Comparison of ENCODE assay signal across 1 cellular context in genomic region chr15:64162478-64162868, GRCh38.
TF ChIP-seq lines count a peak whose summit lies in the region.

No MANE protein-coding gene starts in this region.

TF ChIP-seq in HepG2, 621 proteins besides CTCF, POLR2A, EP300 and RAD21 (continued from another document and continues in another):
- TF ChIP-seq ARID5B (CRISPR knock-in tag; IDR thresholded peaks at IDR 0.05) (no peak), ATF5 (CRISPR knock-in tag; IDR thresholded peaks at IDR 0.05; ENCODE audit: low read depth) (no peak), ATF1 (CRISPR knock-in tag; IDR thresholded peaks at IDR 0.05) (no peak), ZNF337 (CRISPR knock-in tag; IDR thresholded peaks at IDR 0.05; ENCODE audit: borderline replicate concordance, low read depth) (no peak), ZNF224 (CRISPR knock-in tag; IDR thresholded peaks at IDR 0.05) (no peak), HNF1A (IDR thresholded peaks at IDR 0.05; ENCODE audit: low read depth) (no peak), HNF1A (CRISPR knock-in tag; IDR thresholded peaks at IDR 0.05; ENCODE audit: borderline replicate concordance) (no peak), GZF1 (CRISPR knock-in tag; IDR thresholded peaks at IDR 0.05) (no peak), ARHGAP35 (CRISPR knock-in tag; IDR thresholded peaks at IDR 0.05; ENCODE audit: borderline replicate concordance) (0 out of 2 replicates have a peak, but pooled peaks have one; percentile 29), CREB3 (CRISPR knock-in tag; IDR thresholded peaks at IDR 0.05) (no peak), NRL (CRISPR knock-in tag; IDR thresholded peaks at IDR 0.05; ENCODE audit: borderline replicate concordance) (peak; percentile 43; the same call in 1 of the 2 replicates), KDM2A (CRISPR knock-in tag; IDR thresholded peaks at IDR 0.05; ENCODE audit: borderline replicate concordance, low read depth) (no peak), GABPB1 (CRISPR knock-in tag; IDR thresholded peaks at IDR 0.05) (no peak), KDM5A (IDR thresholded peaks at IDR 0.05; ENCODE audit: borderline replicate concordance, low read length) (peak; percentile 40; the same call in 1 of the 2 replicates), TRIM22 (IDR thresholded peaks at IDR 0.05) (no peak), MTF2 (CRISPR knock-in tag; IDR thresholded peaks at IDR 0.05; ENCODE audit: borderline replicate concordance) (no peak), STAT6 (CRISPR knock-in tag; IDR thresholded peaks at IDR 0.05; ENCODE audit: borderline replicate concordance) (no peak), ZIK1 (CRISPR knock-in tag; IDR thresholded peaks at IDR 0.05; ENCODE audit: borderline replicate concordance, low read depth) (no peak), ZFP36L2 (CRISPR knock-in tag; IDR thresholded peaks at IDR 0.05) (no peak), MAFK (conservative IDR thresholded peaks at IDR 0.05 in 1 of 2, IDR thresholded peaks at IDR 0.05 in 1 of 2; ENCODE audit: low read length in 2 of 2) (no peak), ZNF788 (CRISPR knock-in tag; IDR thresholded peaks at IDR 0.05; ENCODE audit: borderline replicate concordance) (no peak), YEATS2 (CRISPR knock-in tag; IDR thresholded peaks at IDR 0.05; ENCODE audit: borderline replicate concordance) (no peak), ELF1 (CRISPR knock-in tag; IDR thresholded peaks at IDR 0.05) (no peak), ZNF251 (CRISPR knock-in tag; IDR thresholded peaks at IDR 0.05) (no peak), MTF1 (CRISPR knock-in tag; IDR thresholded peaks at IDR 0.05) (no peak), ZNF770 (CRISPR knock-in tag; IDR thresholded peaks at IDR 0.05) (no peak), U2AF1 (optimal IDR thresholded peaks at IDR 0.05; ENCODE audit: low read depth, low read length) (peak; percentile 52), ZNF513 (CRISPR knock-in tag; conservative IDR thresholded peaks at IDR 0.05) (no peak), ZNF891 (CRISPR knock-in tag; IDR thresholded peaks at IDR 0.05) (0 out of 2 replicates have a peak, but pooled peaks have one; percentile 67), NPAS2 (CRISPR knock-in tag; IDR thresholded peaks at IDR 0.05; ENCODE audit: borderline replicate concordance) (no peak), ZNF468 (CRISPR knock-in tag; IDR thresholded peaks at IDR 0.05) (no peak), CHD2 (IDR thresholded peaks at IDR 0.05; ENCODE audit: low read depth, low read length) (no peak), ZNF354B (CRISPR knock-in tag; IDR thresholded peaks at IDR 0.05) (no peak), ZFP82 (CRISPR knock-in tag; IDR thresholded peaks at IDR 0.05; ENCODE audit: borderline replicate concordance) (no peak), MIER2 (CRISPR knock-in tag; IDR thresholded peaks at IDR 0.05) (no peak), ARNTL (CRISPR knock-in tag; IDR thresholded peaks at IDR 0.05) (no peak), SMAD3 (CRISPR knock-in tag; IDR thresholded peaks at IDR 0.05) (0 out of 2 replicates have a peak, but pooled peaks have one; percentile 5), ZNF280B (CRISPR knock-in tag; IDR thresholded peaks at IDR 0.05; ENCODE audit: borderline replicate concordance) (peak; percentile 54; the same call in 1 of the 2 replicates), ZNF138 (CRISPR knock-in tag; IDR thresholded peaks at IDR 0.05; ENCODE audit: low read depth) (peak; percentile 62; the same call in 1 of the 2 replicates)
